11 cellular contexts compared by ENCODE assay signal in the genomic region with DNA sequence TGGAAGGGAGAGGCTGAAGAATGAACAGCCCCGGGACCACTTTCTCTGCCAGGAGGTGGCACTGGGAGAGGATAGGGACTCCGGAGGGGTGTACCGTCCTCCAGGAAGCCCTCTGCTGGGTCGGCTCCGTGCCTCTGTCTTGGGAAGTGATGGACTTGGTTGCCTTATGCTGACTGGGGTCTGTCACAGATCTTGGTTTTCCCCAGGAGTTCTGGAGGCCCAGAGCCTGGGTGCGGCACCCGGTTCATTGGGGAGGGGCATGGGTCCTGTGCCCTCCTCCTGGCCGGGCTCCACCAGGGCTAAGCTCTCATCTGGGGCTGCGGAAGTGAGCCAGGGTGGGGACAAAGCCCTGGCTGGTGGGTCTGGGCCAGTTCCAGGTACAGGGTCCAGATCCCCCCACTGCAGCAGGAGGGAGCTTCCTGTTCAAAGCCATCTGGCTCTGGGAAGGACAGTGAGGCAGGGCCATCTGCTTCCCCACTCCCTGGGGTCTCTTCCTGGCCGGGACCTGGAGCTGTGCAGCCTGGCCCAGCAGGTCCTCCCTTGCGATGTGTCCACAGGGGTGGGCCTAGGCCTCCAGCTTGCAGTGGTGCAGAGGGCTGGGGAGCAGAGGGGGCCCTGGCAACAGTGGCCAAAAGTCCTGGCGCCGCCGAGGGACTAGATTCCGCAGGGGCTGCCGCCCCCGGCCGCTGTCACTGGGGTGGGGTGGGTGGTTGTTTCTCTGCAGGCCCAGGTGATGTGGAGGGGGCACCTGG. TPM values are rescaled to one million over a fixed set of nuclear protein-coding genes. Genes with fewer than 3 reads are reported as not detected.
A peak's percentile ranks its signal among the peaks of the same experiment; 100 is the strongest.
DNase-seq lines count a peak whose midpoint lies in the region.
"Had no signal": no experiment of that assay in that cellular context is flagged by ENCODE, and none has a peak within 500 bp of the region (broad histone marks: within the 10 kb centered on the region; RNA-seq: fewer than 3 reads in every experiment).

No MANE protein-coding gene starts in this region.

- H3K4me3 ChIP-seq in H7 (ENCODE audit: insufficient read depth, low read depth, low read length), result no peak overlapping the region
- H3K4me3 ChIP-seq: body of pancreas had no signal

- peak; percentile 58 for DNase-seq in H7
- peak in 2 of 61 donors; percentile 53 to 72 for DNase-seq in caudate nucleus (lab: John Stamatoyannopoulos, UW)
- DNase-seq in substantia nigra (lab: John Stamatoyannopoulos, UW), result peak in 4 of 49 donors; percentile 21 to 75 (median 36)
- DNase-seq in NCI-H526 (lab: John Stamatoyannopoulos, UW), result no peak
- DNase-seq in activated gamma-delta T cell treated with Interleukin-2 at 50 U/mL for 16 hours, result no peak
- DNase-seq in T-helper 9 cell, result no peak
- DNase-seq: activated CD8-positive, alpha-beta memory T cell treated with anti-CD3 and anti-CD28 coated beads, Interleukin-2, amount 50 U/mL, for 48 hours; immature natural killer cell; NCI-H2081 treated with DMSO at 0.1 percent for 48 hours had no signal

- peak overlapping the region; percentile 5 for H3K27ac ChIP-seq in caudate nucleus (ENCODE audit: low read depth, low read length)
- peak overlapping the region; percentile 78 for H3K27ac ChIP-seq in layer of hippocampus (ENCODE audit: low read depth, low read length)
- peak overlapping the region; percentile 68 for H3K27ac ChIP-seq in substantia nigra (ENCODE audit: low read depth, low read length, poor library complexity, severe bottlenecking)

- H3K27me3 ChIP-seq in H7 (ENCODE audit: control insufficient read depth, insufficient read depth, low read length) (no peaks in the 10 kb centered on the region), layer of hippocampus (ENCODE audit: control insufficient read depth, insufficient read depth, low read length) (no peaks in the 10 kb centered on the region)
- H3K27me3 ChIP-seq: body of pancreas had no signal

- no peaks in the 10 kb centered on the region; the same call in 1 of the 2 replicates for H3K36me3 ChIP-seq in H7 (replicated peaks; ENCODE audit: control insufficient read depth, insufficient read depth, low read length)

RNA-seq across cellular contexts. Expression of a gene that starts 1.1 kb away (rescaled TPM):
- 36.1 and 46.8 TPM in 2 replicates for total RNA-seq in H7 (2014; rRNA removed; shearing (Covaris generic))

RNA-seq across cellular contexts. Expression of a gene that starts 14.0 kb away (rescaled TPM):
- 36.9 and 38.1 TPM in 2 replicates for total RNA-seq in H7 (2014; rRNA removed; shearing (Covaris generic))

Comparison
In these comparisons a context has a peak if more than half of its experiments do, and no peak if none do; other contexts are left out.
1. H3K27ac ChIP-seq: peak in every context shown above with its lines; median percentile 78 in layer of hippocampus; 68 in substantia nigra; 5 in caudate nucleus.